15 cellular contexts compared by ENCODE assay signal in the genomic region with DNA sequence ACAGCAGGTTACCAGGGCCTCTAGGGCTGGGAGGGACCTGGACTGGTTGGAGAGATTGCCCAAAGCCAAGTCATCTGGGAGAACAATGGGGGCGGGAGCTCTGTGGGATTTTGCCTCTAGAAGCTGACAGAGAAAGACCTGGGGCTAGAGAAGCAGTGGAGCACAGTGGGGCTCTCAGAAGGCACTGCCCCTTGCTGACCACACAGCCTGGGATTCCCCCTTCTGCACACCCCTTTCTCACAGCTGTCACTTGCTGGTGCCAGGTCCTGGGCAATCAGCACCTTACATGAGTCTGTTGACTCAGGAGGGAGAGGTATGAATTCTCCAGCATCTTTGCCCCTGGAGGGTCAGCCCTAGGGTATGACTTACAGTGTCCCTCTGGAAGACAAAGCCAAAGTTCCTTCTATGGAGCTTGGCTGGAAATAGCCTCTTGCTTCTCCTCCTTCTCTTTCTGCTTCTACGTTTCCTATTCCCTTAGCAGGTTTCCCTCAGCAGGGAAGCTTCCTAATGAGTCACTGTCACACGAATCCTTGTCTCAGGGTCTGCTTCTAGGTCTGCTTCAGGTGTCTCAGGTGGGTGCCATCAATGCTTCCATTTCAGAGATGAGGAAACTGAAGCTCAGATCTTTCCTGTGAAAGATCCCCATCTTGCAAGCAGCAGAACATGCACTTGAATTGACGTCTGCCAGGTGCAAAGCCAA. TPM values are rescaled to one million over a fixed set of nuclear protein-coding genes. Genes with fewer than 3 reads are reported as not detected.
DNase-seq lines count a peak whose midpoint lies in the region; ATAC-seq and TF ChIP-seq lines count a peak whose summit lies in the region.
"Had no signal": no experiment of that assay in that cellular context is flagged by ENCODE, and none has a peak within 500 bp of the region (broad histone marks: within the 10 kb centered on the region; RNA-seq: fewer than 3 reads in every experiment).

No MANE protein-coding gene starts in this region.

- no CpG with 5 or more reads among the region's 4 CpGs for WGBS in trophoblast cell (ENCODE audit: extremely low coverage, insufficient coverage, insufficient read length)
- 69 to 83% methylated on average over 3 to 4 of the region's 4 CpGs for WGBS in endodermal cell (ENCODE audit: insufficient coverage in 1 of 2, insufficient read length in 1 of 2), 2 experiments

- POLR2A ChIA-PET in BJ (lab: Charles Lee), result interaction anchor here (0.7 to 1.4 kb wide), 4 partner anchors 23 to 63 kb away, joined by 3 to 6 read pairs (median 3); a partner anchor contains a TSS

- H3K4me3 ChIP-seq in BJ (ENCODE audit: low read depth, low read length) (no peak overlapping the region), coronary artery (no peak overlapping the region), trophoblast cell (ENCODE audit: low read depth, low read length) (no peak overlapping the region), endodermal cell (ENCODE audit: low read length) (no peak overlapping the region)
- H3K4me3 ChIP-seq: lung had no signal

- H2AFZ ChIP-seq in trophoblast cell (ENCODE audit: insufficient read depth, low read length, poor library complexity), result no peak overlapping the region

- no peak overlapping the region for H3K18ac ChIP-seq in trophoblast cell (ENCODE audit: low read length)

- peaks cover 10% of the 10 kb centered on the region for H3K4me1 Mint-ChIP-seq in endodermal cell

- H3K27ac ChIP-seq in coronary artery (peak overlapping the region; percentile 9 to 86), trophoblast cell (ENCODE audit: low read depth, low read length) (no peak overlapping the region), endodermal cell (ENCODE audit: low read depth, low read length) (no peak overlapping the region)

- H4K12ac ChIP-seq in trophoblast cell (ENCODE audit: low read depth, low read length), result no peak overlapping the region

- H3K27me3 ChIP-seq in BJ (ENCODE audit: control insufficient read depth, insufficient read depth, low read length) (0 out of 2 replicates have a peak, but pooled peaks cover 1% of the 10 kb centered on the region), trophoblast cell (ENCODE audit: insufficient read depth, low read length) (no peaks in the 10 kb centered on the region), endodermal cell (ENCODE audit: control insufficient read depth, insufficient read depth, low read length, poor library complexity, severe bottlenecking) (no peaks in the 10 kb centered on the region)

- no peaks in the 10 kb centered on the region; the same call in 1 of the 2 replicates for H3K36me3 ChIP-seq in BJ (ENCODE audit: control insufficient read depth, insufficient read depth, low read length)
- no peaks in the 10 kb centered on the region for H3K36me3 ChIP-seq in trophoblast cell (ENCODE audit: control insufficient read depth in 1 of 2, insufficient read depth in 2 of 2, low read length in 2 of 2)
- H3K36me3 ChIP-seq in endodermal cell (ENCODE audit: control insufficient read depth, insufficient read depth, low read length), result no peaks in the 10 kb centered on the region

- peak overlapping the region; percentile 28 for H2BK120ac ChIP-seq in trophoblast cell (ENCODE audit: insufficient read depth, low read length, poor library complexity)

- no peaks in the 10 kb centered on the region for H3K79me2 ChIP-seq in trophoblast cell (ENCODE audit: control insufficient read depth, insufficient read depth, low read length, poor library complexity)

- no peak overlapping the region for H2BK5ac ChIP-seq in trophoblast cell (ENCODE audit: low read depth, low read length, poor library complexity)

- H3K79me1 ChIP-seq in trophoblast cell (ENCODE audit: low read length), result peaks cover 9% of the 10 kb centered on the region

- ATAC-seq in GM19455 (IDR thresholded peaks at IDR 0.05; ENCODE audit: unreplicated experiment), result no peak

- H3K27ac Mint-ChIP-seq in endodermal cell, result no peak overlapping the region
- H3K27ac Mint-ChIP-seq: activated B cell treated with CpG ODN at 0.5 μM for 24 hours had no signal

- no peaks in the 10 kb centered on the region for H3K36me3 Mint-ChIP-seq in endodermal cell (ENCODE audit: low read depth)
- H3K36me3 Mint-ChIP-seq: activated naive CD4-positive, alpha-beta T cell treated with anti-CD3 and anti-CD28 coated beads, Interleukin-2, amount 50 U/mL, for 72 hours had no signal

- CTCF ChIA-PET in BJ (lab: Yijun Ruan, JAX), result interaction anchor here (0.9 to 3.0 kb wide), 6 partner anchors 9 to 110 kb away, joined by 3 to 11 read pairs (median 4); a partner anchor contains a TSS

- no peak overlapping the region for H3K4me2 ChIP-seq in trophoblast cell (ENCODE audit: low read length)

- no peak overlapping the region for H3K23ac ChIP-seq in trophoblast cell (ENCODE audit: low read length)

- H3K4me1 ChIP-seq in trophoblast cell (ENCODE audit: control insufficient read depth in 1 of 2, insufficient read depth in 2 of 2, low read length in 2 of 2), result peaks cover 0 to 12% of the 10 kb centered on the region in 2 experiments
- H3K4me1 ChIP-seq in endodermal cell (ENCODE audit: control insufficient read depth, insufficient read depth, low read length), result no peaks in the 10 kb centered on the region

- H3K4me3 Mint-ChIP-seq in endodermal cell, result no peak overlapping the region
- H3K4me3 Mint-ChIP-seq: activated B cell treated with CpG ODN at 0.5 μM for 24 hours, neural crest cell had no signal

- no peak overlapping the region for H2BK12ac ChIP-seq in trophoblast cell (ENCODE audit: low read length)

- no peak overlapping the region for H4K8ac ChIP-seq in trophoblast cell (ENCODE audit: low read depth, low read length)

- no peak overlapping the region for H3K4ac ChIP-seq in trophoblast cell (ENCODE audit: low read depth, low read length)

- DNase-seq in BJ (ENCODE audit: low read depth), result peak; percentile 19
- DNase-seq in M059J (ENCODE audit: low read depth), result peak; percentile 56
- peak; percentile 73 for DNase-seq in coronary artery (ENCODE audit: low spot score)
- peak; percentile 84 to 89 for DNase-seq in trophoblast cell
- no peak for DNase-seq in NAMALWA (ENCODE audit: low spot score)
- no peak for DNase-seq in NCI-H446 treated with DMSO at 0.1 percent for 48 hours (lab: John Stamatoyannopoulos, UW)
- DNase-seq in endodermal cell, result no peak
- DNase-seq: activated B cell treated with CpG ODN at 0.5 μM for 24 hours, DMS79 treated with DMSO at 0.1 percent for 48 hours, NCI-H1417, NCI-H345 had no signal

- no peaks in the 10 kb centered on the region for H3K9me3 Mint-ChIP-seq in endodermal cell
- H3K9me3 Mint-ChIP-seq: activated B cell treated with CpG ODN at 0.5 μM for 24 hours; activated naive CD4-positive, alpha-beta T cell treated with anti-CD3 and anti-CD28 coated beads, Interleukin-2, amount 50 U/mL, for 72 hours; neural crest cell had no signal

- TF ChIP-seq CTCF in BJ (IDR thresholded peaks at IDR 0.05; ENCODE audit: insufficient read depth, low read depth, low read length) (no peak), coronary artery (IDR thresholded peaks at IDR 0.05) (no peak), endodermal cell (conservative IDR thresholded peaks at IDR 0.05) (no peak)

- no peak overlapping the region for H2AK5ac ChIP-seq in trophoblast cell (ENCODE audit: low read length)

- H3K9me3 ChIP-seq in trophoblast cell (ENCODE audit: insufficient read depth, low read depth, low read length), result no peaks in the 10 kb centered on the region
- no peaks in the 10 kb centered on the region for H3K9me3 ChIP-seq in endodermal cell (ENCODE audit: control insufficient read depth, low read length)

- no peaks in the 10 kb centered on the region for H3K27me3 Mint-ChIP-seq in endodermal cell (ENCODE audit: insufficient read depth)
- H3K27me3 Mint-ChIP-seq: activated B cell treated with CpG ODN at 0.5 μM for 24 hours had no signal

- H3K9ac ChIP-seq in trophoblast cell (ENCODE audit: low read length) (no peak overlapping the region), endodermal cell (ENCODE audit: extremely low read depth, low read length, poor library complexity, severe bottlenecking) (no peak overlapping the region)

- H4K91ac ChIP-seq in trophoblast cell (ENCODE audit: low read depth, low read length), result no peak overlapping the region

- H3K14ac ChIP-seq in trophoblast cell (ENCODE audit: low read length), result no peak overlapping the region

RNA-seq across cellular contexts. Expression of a gene that starts 27.0 kb away (rescaled TPM):
- polyA plus RNA-seq in BJ (2011; rRNA removed), result 5.0 and 7.7 TPM in 2 replicates
- 12.0 and 14.4 TPM in 2 replicates for polyA minus RNA-seq in BJ (2011; rRNA and poly(A)+ RNA removed)
- total RNA-seq in M059J (2014; rRNA removed; shearing (Covaris generic)), result 8.0 and 13.8 TPM in 2 replicates
- 15.7 and 17.4 TPM in 2 replicates for polyA plus RNA-seq in trophoblast cell (2013)
- 1 to 10 TPM; 3.0 to 8.6 TPM for total RNA-seq in endodermal cell
- 9.4 TPM for polyA plus RNA-seq in endodermal cell (2013, experiment 1 of 2)
- 7.7 TPM for polyA plus RNA-seq in endodermal cell (2013, experiment 2 of 2)

Comparison
In these comparisons a context has a peak if more than half of its experiments do, and no peak if none do; other contexts are left out.
1. DNase-seq: peak in BJ (single experiment), M059J (single experiment), coronary artery (single experiment) and trophoblast cell (2 of 2); none in NAMALWA (single experiment), NCI-H446 treated with DMSO at 0.1 percent for 48 hours (single experiment) and endodermal cell (single experiment).
2. H3K27ac ChIP-seq: peak in coronary artery (2 of 2); none in trophoblast cell (single experiment) and endodermal cell (single experiment).